8 cellular contexts compared by ENCODE assay signal in genomic region chr3:133377396-133377795, GRCh38. TPM values are rescaled to one million over a fixed set of nuclear protein-coding genes. Genes with fewer than 3 reads are reported as not detected.
DNase-seq lines count a peak whose midpoint lies in the region; ATAC-seq and TF ChIP-seq lines count a peak whose summit lies in the region.

No MANE protein-coding gene starts in this region.

- H2AK5ac ChIP-seq in mesendoderm (ENCODE audit: low read length), result no peak overlapping the region

- no peak overlapping the region for H3K4ac ChIP-seq in mesendoderm (ENCODE audit: low read depth, low read length)

- no peak for ATAC-seq in GM21619 (IDR thresholded peaks at IDR 0.05; ENCODE audit: unreplicated experiment)

- no peak overlapping the region for H2BK15ac ChIP-seq in mesendoderm (replicated peaks; ENCODE audit: low read depth)

- TF ChIP-seq CTCF in choroid plexus epithelial cell (conservative IDR thresholded peaks at IDR 0.05; ENCODE audit: low read depth, low read length), result peak; percentile 75

- no peak overlapping the region for H3K56ac ChIP-seq in mesendoderm (ENCODE audit: low read length)

- H3K4me3 ChIP-seq in choroid plexus epithelial cell (ENCODE audit: low read depth, low read length) (no peak overlapping the region), mesendoderm (ENCODE audit: low read length) (no peak overlapping the region)

- no peaks in the 10 kb centered on the region for H3K79me2 ChIP-seq in mesendoderm (ENCODE audit: control insufficient read depth, insufficient read depth, low read length)

- H3K9ac ChIP-seq in mesendoderm (ENCODE audit: low read length), result no peak overlapping the region

- peaks cover under 1% of the 10 kb centered on the region for H3K4me1 ChIP-seq in mesendoderm (ENCODE audit: control insufficient read depth, low read depth, low read length)

- no CpG with 5 or more reads among the region's 3 CpGs for WGBS in mesendoderm (ENCODE audit: extremely low coverage, insufficient coverage, low lambda C conversion rate)

- H3K79me1 ChIP-seq in mesendoderm (ENCODE audit: low read length), result no peaks in the 10 kb centered on the region

- no peak overlapping the region for H4K5ac ChIP-seq in mesendoderm (ENCODE audit: low read length)

- H2BK120ac ChIP-seq in mesendoderm (ENCODE audit: low read depth, low read length), result no peak overlapping the region

- no peak overlapping the region for H3K4me2 ChIP-seq in mesendoderm (ENCODE audit: low read length)

- no peaks in the 10 kb centered on the region for H3K27me3 ChIP-seq in mesendoderm (ENCODE audit: insufficient read depth, low read length, poor library complexity)

- H2BK5ac ChIP-seq in mesendoderm (ENCODE audit: low read length), result no peak overlapping the region

- no peak overlapping the region for H3K18ac ChIP-seq in mesendoderm (ENCODE audit: low read length)

- DNase-seq in NCI-H1092 treated with DMSO at 0.1 percent for 48 hours (lab: John Stamatoyannopoulos, UW), result peak; percentile 21
- no peak for DNase-seq in NCI-H1092 (lab: John Stamatoyannopoulos, UW)
- DNase-seq in NCI-H524 (lab: John Stamatoyannopoulos, UW), result peak; percentile 23 to 63
- DNase-seq in choroid plexus epithelial cell (ENCODE audit: low read depth), result peak; percentile 82
- peak; percentile 64 for DNase-seq in mesendoderm
- no peak for DNase-seq in activated gamma-delta T cell (lab: John Stamatoyannopoulos, UW)
- no peak for DNase-seq in SHP77 treated with DMSO at 0.1 percent for 48 hours (lab: John Stamatoyannopoulos, UW)

- H3K23ac ChIP-seq in mesendoderm (ENCODE audit: low read length), result no peak overlapping the region

- no peak overlapping the region for H3K27ac ChIP-seq in mesendoderm (ENCODE audit: low read depth, low read length)

- H4K8ac ChIP-seq in mesendoderm (ENCODE audit: low read depth, low read length), result no peak overlapping the region

- no peaks in the 10 kb centered on the region for H3K36me3 ChIP-seq in mesendoderm (ENCODE audit: control insufficient read depth, insufficient read depth, low read length)

RNA-seq across cellular contexts. Expression of gene BFSP2, which starts 22.5 kb away (rescaled TPM):
- not detected for polyA plus RNA-seq in mesendoderm (2013, experiment 1 of 2)
- not detected for polyA plus RNA-seq in mesendoderm (2013, experiment 2 of 2)

Comparison
In these comparisons a context has a peak if more than half of its experiments do, and no peak if none do; other contexts are left out.
1. DNase-seq: peak in NCI-H1092 treated with DMSO at 0.1 percent for 48 hours (single experiment), NCI-H524 (2 of 2), choroid plexus epithelial cell (single experiment) and mesendoderm (single experiment); none in NCI-H1092 (single experiment), activated gamma-delta T cell (single experiment) and SHP77 treated with DMSO at 0.1 percent for 48 hours (single experiment).